Comparison of ENCODE assay signal across 13 cellular contexts in the genomic region with DNA sequence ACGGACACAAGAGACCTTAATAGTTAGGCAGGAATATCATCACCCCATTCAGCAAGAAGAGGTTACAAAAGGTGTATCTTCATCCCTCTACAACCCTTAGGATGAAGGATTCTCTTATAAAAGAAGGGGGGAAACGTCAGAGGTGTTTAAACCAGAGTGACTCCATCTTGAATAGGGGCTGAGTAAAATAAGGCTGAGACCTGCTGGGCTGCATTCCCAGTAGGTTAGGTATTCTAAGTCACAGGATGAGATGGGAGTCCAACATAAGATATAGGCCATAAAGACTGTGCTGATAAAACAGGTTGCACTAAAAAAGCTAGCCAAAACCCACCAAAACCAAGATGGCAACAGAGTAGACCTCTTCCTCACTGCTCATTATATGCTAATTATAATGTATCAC. TPM values are rescaled to one million over a fixed set of nuclear protein-coding genes. Genes with fewer than 3 reads are reported as not detected.
DNase-seq lines count a peak whose midpoint lies in the region; ATAC-seq and TF ChIP-seq lines count a peak whose summit lies in the region.
"Had no signal": no experiment of that assay in that cellular context is flagged by ENCODE, and none has a peak within 500 bp of the region (broad histone marks: within the 10 kb centered on the region; RNA-seq: fewer than 3 reads in every experiment).

No MANE protein-coding gene starts in this region.

- no peak overlapping the region for H3K4me3 ChIP-seq in Caco-2 (ENCODE audit: low read depth, low read length)
- H3K4me3 ChIP-seq: HAP-1 had no signal

- peak overlapping the region; percentile 20 for H3K27ac Mint-ChIP-seq in CD4-positive, alpha-beta T cell
- H3K27ac Mint-ChIP-seq in Caco-2 (ENCODE audit: unreplicated experiment) (peak overlapping the region; percentile 40), mesothelial cell of epicardium (peak overlapping the region; percentile 40)
- H3K27ac Mint-ChIP-seq: HFFc6 had no signal

- DNase-seq in CD4-positive, alpha-beta T cell: no peak
- DNase-seq in Caco-2 (no peak), mesothelial cell of epicardium (ENCODE audit: low spot score in 2 of 2, unreplicated experiment in 2 of 2) (no peak), occipital lobe (lab: John Stamatoyannopoulos, UW) (no peak), NCI-H226 (no peak)
- no peak for DNase-seq in effector CD8-positive, alpha-beta T cell (lab: John Stamatoyannopoulos, UW)
- DNase-seq: C1 segment of cervical spinal cord, COR-L47, DMS153, DND-41, GOT3, HFFc6 had no signal

- H3K9me3 Mint-ChIP-seq in CD4-positive, alpha-beta T cell: no peaks in the 10 kb centered on the region
- H3K9me3 Mint-ChIP-seq in Caco-2 (ENCODE audit: unreplicated experiment): no peaks in the 10 kb centered on the region
- H3K9me3 Mint-ChIP-seq in mesothelial cell of epicardium: peaks cover 5% of the 10 kb centered on the region
- H3K9me3 Mint-ChIP-seq: HFFc6 had no signal

- no peak overlapping the region for H3K4me3 Mint-ChIP-seq in CD4-positive, alpha-beta T cell
- H3K4me3 Mint-ChIP-seq in Caco-2 (ENCODE audit: unreplicated experiment): no peak overlapping the region
- H3K4me3 Mint-ChIP-seq in mesothelial cell of epicardium: no peak overlapping the region
- H3K4me3 Mint-ChIP-seq: HFFc6 had no signal

- H3K36me3 Mint-ChIP-seq in CD4-positive, alpha-beta T cell (ENCODE audit: low read depth): peaks cover 53% of the 10 kb centered on the region
- peaks cover 74% of the 10 kb centered on the region for H3K36me3 Mint-ChIP-seq in Caco-2 (ENCODE audit: insufficient read depth, unreplicated experiment)
- H3K36me3 Mint-ChIP-seq in mesothelial cell of epicardium: peaks cover 19% of the 10 kb centered on the region

- no peak for ATAC-seq in CD4-positive, alpha-beta T cell (ENCODE audit: poor library complexity)

- peaks cover 30% of the 10 kb centered on the region for H3K4me1 Mint-ChIP-seq in CD4-positive, alpha-beta T cell (ENCODE audit: low read depth)
- H3K4me1 Mint-ChIP-seq in Caco-2 (ENCODE audit: low read depth, unreplicated experiment) (peaks cover 12% of the 10 kb centered on the region), mesothelial cell of epicardium (peaks cover 5% of the 10 kb centered on the region)

- H3K4me1 ChIP-seq in Caco-2: peaks cover 7% of the 10 kb centered on the region; the same call in 1 of the 2 replicates
- H3K4me1 ChIP-seq: HAP-1 had no signal

- BruUV-seq in Caco-2 (replicated peaks; lab: Mats Ljungman, UMichigan): no TSS peak

- no peaks in the 10 kb centered on the region for H3K27me3 Mint-ChIP-seq in CD4-positive, alpha-beta T cell
- no peaks in the 10 kb centered on the region for H3K27me3 Mint-ChIP-seq in Caco-2 (ENCODE audit: insufficient read depth, unreplicated experiment)
- no peaks in the 10 kb centered on the region for H3K27me3 Mint-ChIP-seq in mesothelial cell of epicardium (ENCODE audit: low read depth)

- no peak for TF ChIP-seq CTCF in CD4-positive, alpha-beta T cell (IDR thresholded peaks at IDR 0.05)
- TF ChIP-seq CTCF in Caco-2 (IDR thresholded peaks at IDR 0.05; ENCODE audit: insufficient read depth in 1 of 2, low read depth in 1 of 2, low read length in 1 of 2, severe bottlenecking in 1 of 2, unreplicated experiment in 1 of 2) (no peak), mesothelial cell of epicardium (IDR thresholded peaks at IDR 0.05; ENCODE audit: unreplicated experiment) (no peak)

- H3K9me3 ChIP-seq in CD4-positive, alpha-beta T cell (ENCODE audit: control insufficient read depth, low read length): no peaks in the 10 kb centered on the region
- H3K9me3 ChIP-seq in Caco-2: no peaks in the 10 kb centered on the region
- H3K9me3 ChIP-seq: HAP-1 had no signal

- intact Hi-C loops in CD4-positive, alpha-beta T cell (cut with DNase I, micrococcal nuclease): no loop called here
- intact Hi-C loops in Caco-2 (cut with micrococcal nuclease; ENCODE audit: unreplicated experiment): no loop called here

- POLR2A ChIA-PET in CD4-positive, alpha-beta T cell (lab: Charles Lee): no interaction called here
- POLR2A ChIA-PET in Caco-2 (lab: Charles Lee): no interaction called here

- H3K36me3 ChIP-seq in Caco-2 (ENCODE audit: control insufficient read depth, insufficient read depth, low read length): no peaks in the 10 kb centered on the region; the same call in 1 of the 2 replicates

- H3K27ac ChIP-seq in CD4-positive, alpha-beta T cell (ENCODE audit: low read depth, low read length): no peak overlapping the region

- H3K27me3 ChIP-seq in CD4-positive, alpha-beta T cell (ENCODE audit: control insufficient read depth, insufficient read depth, low read length): no peaks in the 10 kb centered on the region
- H3K27me3 ChIP-seq in Caco-2 (replicated peaks; ENCODE audit: control insufficient read depth, insufficient read depth, low read length): no peaks in the 10 kb centered on the region

- CTCF ChIA-PET in CD4-positive, alpha-beta T cell (lab: Charles Lee): no interaction called here
- CTCF ChIA-PET in Caco-2 (lab: Charles Lee): no interaction called here

RNA-seq across cellular contexts. Expression of a gene that starts 16.5 kb away (rescaled TPM):
- 10 to 100 TPM; 29.0 to 30.0 TPM for total RNA-seq in CD4-positive, alpha-beta T cell
- total RNA-seq in Caco-2 (2022): 70.9 and 73.4 TPM in 2 replicates
- 47.0 to 50.4 TPM (median 49.8 TPM) in 3 replicates for total RNA-seq in mesothelial cell of epicardium
- 59.9 TPM for total RNA-seq in occipital lobe
